ENCODE assay signal across 17 cellular contexts in genomic region chr15:78452485-78452884, GRCh38. TPM values are rescaled to one million over a fixed set of nuclear protein-coding genes. Genes with fewer than 3 reads are reported as not detected.
A peak's percentile ranks its signal among the peaks of the same experiment; 100 is the strongest.
DNase-seq lines count a peak whose midpoint lies in the region; ATAC-seq lines count a peak whose summit lies in the region.
"Had no signal": no experiment of that assay in that cellular context is flagged by ENCODE, and none has a peak within 500 bp of the region (broad histone marks: within the 10 kb centered on the region; RNA-seq: fewer than 3 reads in every experiment).

No MANE protein-coding gene starts in this region.

- no peak overlapping the region for H3K9ac ChIP-seq in Karpas-422 (ENCODE audit: low read length)
- H3K9ac ChIP-seq: GM23248 had no signal

- peaks cover 2 to 26% of the 10 kb centered on the region in 2 donors for H3K36me3 Mint-ChIP-seq in activated T-cell treated with anti-CD3 and anti-CD28 coated beads, Interleukin-2, amount 50 U/mL, for 72 hours (ENCODE audit: insufficient read depth in 2 of 2)
- peaks cover 16% of the 10 kb centered on the region for H3K36me3 Mint-ChIP-seq in activated T-cell treated with anti-CD3 and anti-CD28 coated beads, Interleukin-2, amount 50 U/mL, for 4 hours (ENCODE audit: insufficient read depth)
- H3K36me3 Mint-ChIP-seq in central memory CD8-positive, alpha-beta T cell (ENCODE audit: insufficient read depth) = peaks cover 21% of the 10 kb centered on the region
- H3K36me3 Mint-ChIP-seq in naive thymus-derived CD4-positive, alpha-beta T cell = peaks cover 0 to 21% (median 4%) of the 10 kb centered on the region in 5 donors

- peaks cover 52% of the 10 kb centered on the region for H3K4me1 ChIP-seq in Karpas-422 (ENCODE audit: low read length)
- H3K4me1 ChIP-seq in naive thymus-derived CD4-positive, alpha-beta T cell (ENCODE audit: control insufficient read depth in 2 of 2, insufficient read depth in 2 of 2, low read length in 2 of 2) = peaks cover 25 to 37% of the 10 kb centered on the region in 2 donors

- CTCF ChIA-PET in naive thymus-derived CD4-positive, alpha-beta T cell (lab: Charles Lee) = no interaction called here

- peak overlapping the region; percentile 42; the same call in 1 of the 2 replicates for H3K4me3 ChIP-seq in Karpas-422 (ENCODE audit: low read length)
- H3K4me3 ChIP-seq in naive thymus-derived CD4-positive, alpha-beta T cell (ENCODE audit: low read length) = no peak overlapping the region
- H3K4me3 ChIP-seq: GM23248, HAP-1, SJSA1 had no signal

- intact Hi-C loops in naive thymus-derived CD4-positive, alpha-beta T cell (cut with micrococcal nuclease) = no loop called here

- peaks cover 31% of the 10 kb centered on the region; the same call in 1 of the 2 replicates for H3K36me3 ChIP-seq in Karpas-422 (ENCODE audit: insufficient read depth, low read length)
- peaks cover 0 to 6% (median 4%) of the 10 kb centered on the region in 3 experiments for H3K36me3 ChIP-seq in naive thymus-derived CD4-positive, alpha-beta T cell (ENCODE audit: control insufficient read depth in 2 of 3, insufficient read depth in 3 of 3, low read length in 3 of 3)

- peaks cover 100% of the 10 kb centered on the region for H3K79me2 ChIP-seq in Karpas-422 (ENCODE audit: low read length)

- no peak for ATAC-seq in activated T-cell treated with anti-CD3 and anti-CD28 coated beads, Interleukin-2, amount 50 U/mL, for 72 hours (replicated peaks in 1 of 2)
- no peak for ATAC-seq in activated T-cell treated with anti-CD3 and anti-CD28 coated beads, Interleukin-2, amount 50 U/mL, for 4 hours
- no peak for ATAC-seq in central memory CD8-positive, alpha-beta T cell (replicated peaks; ENCODE audit: extremely low read depth, poor library complexity, severe bottlenecking)
- ATAC-seq in naive thymus-derived CD4-positive, alpha-beta T cell = no peak
- ATAC-seq: Right ventricle myocardium inferior had no signal

- peak overlapping the region; percentile 64 for H3K4me2 ChIP-seq in Karpas-422 (ENCODE audit: low read depth, low read length, poor library complexity, severe bottlenecking)

- H3K4me1 Mint-ChIP-seq in activated T-cell treated with anti-CD3 and anti-CD28 coated beads, Interleukin-2, amount 50 U/mL, for 72 hours (ENCODE audit: low read depth) = peaks cover 69% of the 10 kb centered on the region
- H3K4me1 Mint-ChIP-seq in activated T-cell treated with anti-CD3 and anti-CD28 coated beads, Interleukin-2, amount 50 U/mL, for 4 hours (ENCODE audit: low read depth) = peaks cover 76% of the 10 kb centered on the region
- peaks cover 89% of the 10 kb centered on the region for H3K4me1 Mint-ChIP-seq in central memory CD8-positive, alpha-beta T cell
- H3K4me1 Mint-ChIP-seq in naive thymus-derived CD4-positive, alpha-beta T cell = peaks cover 59 to 89% (median 85%) of the 10 kb centered on the region in 7 donors

- no peak overlapping the region for H3K4me3 Mint-ChIP-seq in activated T-cell treated with anti-CD3 and anti-CD28 coated beads, Interleukin-2, amount 50 U/mL, for 72 hours
- H3K4me3 Mint-ChIP-seq in activated T-cell treated with anti-CD3 and anti-CD28 coated beads, Interleukin-2, amount 50 U/mL, for 4 hours = no peak overlapping the region
- H3K4me3 Mint-ChIP-seq in central memory CD8-positive, alpha-beta T cell = no peak overlapping the region
- peak overlapping the region in 5 of 10 donors; percentile 10 to 46 (median 27) for H3K4me3 Mint-ChIP-seq in naive thymus-derived CD4-positive, alpha-beta T cell

- no peaks in the 10 kb centered on the region for H3K9me2 ChIP-seq in Karpas-422 (replicated peaks; ENCODE audit: insufficient read depth, low read length)

- no peak for DNase-seq in activated T-cell treated with anti-CD3 and anti-CD28 coated beads, Interleukin-2, amount 50 U/mL, for 72 hours
- DNase-seq in activated T-cell treated with anti-CD3 and anti-CD28 coated beads, Interleukin-2, amount 50 U/mL, for 4 hours = no peak
- no peak for DNase-seq in Karpas-422
- DNase-seq in central memory CD8-positive, alpha-beta T cell (ENCODE audit: low spot score in 2 of 2) = no peak
- no peak for DNase-seq in KG1 (lab: John Stamatoyannopoulos, UW)
- no peak for DNase-seq in naive thymus-derived CD4-positive, alpha-beta T cell
- DNase-seq in HuH-7.5 (ENCODE audit: low spot score) = no peak
- DNase-seq: GM23248, MV-4-11, NCI-H1105 treated with DMSO at 0.1 percent for 48 hours, NCI-H2029 treated with DMSO at 0.1 percent for 48 hours, NCI-H345, NCI-H524 treated with DMSO at 0.1 percent for 48 hours, OCI-M1 had no signal

- H3K9me3 Mint-ChIP-seq in activated T-cell treated with anti-CD3 and anti-CD28 coated beads, Interleukin-2, amount 50 U/mL, for 72 hours = no peaks in the 10 kb centered on the region
- H3K9me3 Mint-ChIP-seq in activated T-cell treated with anti-CD3 and anti-CD28 coated beads, Interleukin-2, amount 50 U/mL, for 4 hours = no peaks in the 10 kb centered on the region
- H3K9me3 Mint-ChIP-seq in central memory CD8-positive, alpha-beta T cell = no peaks in the 10 kb centered on the region
- H3K9me3 Mint-ChIP-seq in naive thymus-derived CD4-positive, alpha-beta T cell = no peaks in the 10 kb centered on the region

- peak overlapping the region; percentile 77 for H3K27ac ChIP-seq in Karpas-422 (ENCODE audit: low read length)
- no peak overlapping the region for H3K27ac ChIP-seq in naive thymus-derived CD4-positive, alpha-beta T cell (ENCODE audit: low read depth, low read length)
- H3K27ac ChIP-seq: GM23248, SJSA1 had no signal

- no peaks in the 10 kb centered on the region for H3K27me3 ChIP-seq in Karpas-422 (ENCODE audit: low read length)
- no peaks in the 10 kb centered on the region for H3K27me3 ChIP-seq in naive thymus-derived CD4-positive, alpha-beta T cell (ENCODE audit: control insufficient read depth in 2 of 2, insufficient read depth in 2 of 2, low read length in 2 of 2)

- H3K9me3 ChIP-seq in Karpas-422 (ENCODE audit: low read length) = no peaks in the 10 kb centered on the region
- H3K9me3 ChIP-seq in naive thymus-derived CD4-positive, alpha-beta T cell (ENCODE audit: control insufficient read depth in 2 of 3, low read length in 3 of 3) = no peaks in the 10 kb centered on the region
- H3K9me3 ChIP-seq: HAP-1, SJSA1 had no signal

- H4K20me1 ChIP-seq in Karpas-422 (ENCODE audit: insufficient read depth, low read depth, low read length) = peaks cover 19% of the 10 kb centered on the region; the same call in 1 of the 2 replicates

- H2AFZ ChIP-seq in Karpas-422 (ENCODE audit: low read length) = no peak overlapping the region
- H2AFZ ChIP-seq: GM23248 had no signal

- H3K27ac Mint-ChIP-seq in activated T-cell treated with anti-CD3 and anti-CD28 coated beads, Interleukin-2, amount 50 U/mL, for 72 hours = peak overlapping the region; percentile 43
- H3K27ac Mint-ChIP-seq in central memory CD8-positive, alpha-beta T cell (ENCODE audit: low read depth) = peak overlapping the region; percentile 58
- H3K27ac Mint-ChIP-seq in naive thymus-derived CD4-positive, alpha-beta T cell = peak overlapping the region in 3 of 9 donors; percentile 2 to 80 (median 48)

- no peaks in the 10 kb centered on the region for H3K27me3 Mint-ChIP-seq in activated T-cell treated with anti-CD3 and anti-CD28 coated beads, Interleukin-2, amount 50 U/mL, for 72 hours (ENCODE audit: low read depth)
- no peaks in the 10 kb centered on the region for H3K27me3 Mint-ChIP-seq in activated T-cell treated with anti-CD3 and anti-CD28 coated beads, Interleukin-2, amount 50 U/mL, for 4 hours (ENCODE audit: low read depth)
- no peaks in the 10 kb centered on the region for H3K27me3 Mint-ChIP-seq in central memory CD8-positive, alpha-beta T cell
- no peaks in the 10 kb centered on the region for H3K27me3 Mint-ChIP-seq in naive thymus-derived CD4-positive, alpha-beta T cell

- POLR2A ChIA-PET in naive thymus-derived CD4-positive, alpha-beta T cell (lab: Charles Lee) = interaction anchor here (1.3 kb wide), 1 partner anchor 15 kb away, joined by 3 read pairs; no protein-coding TSS in a partner anchor

RNA-seq across cellular contexts. Expression of gene IREB2, which starts 14.5 kb away (rescaled TPM):
- 10 to 100 TPM; 64.1 to 72.2 TPM for total RNA-seq in activated T-cell treated with anti-CD3 and anti-CD28 coated beads, Interleukin-2, amount 50 U/mL, for 72 hours
- total RNA-seq in activated T-cell treated with anti-CD3 and anti-CD28 coated beads, Interleukin-2, amount 50 U/mL, for 4 hours = 10 to 100 TPM; 56.1 to 72.7 (median 64.1) TPM
- total RNA-seq in Karpas-422 (2014; rRNA removed; shearing (Covaris generic); ENCODE audit: low replicate concordance) = 25.1 and 36.2 TPM in 2 replicates
- total RNA-seq in naive thymus-derived CD4-positive, alpha-beta T cell = 10 to 100 TPM; 64.1 to 79.8 (median 69.5) TPM
- polyA plus RNA-seq in naive thymus-derived CD4-positive, alpha-beta T cell = 10 to 100 TPM; 17.6 to 18.0 TPM

RNA-seq across cellular contexts. Expression of gene HYKK, which starts 54.9 kb away (rescaled TPM):
- total RNA-seq in activated T-cell treated with anti-CD3 and anti-CD28 coated beads, Interleukin-2, amount 50 U/mL, for 72 hours = 1 to 10 TPM; 2.8 to 2.9 TPM
- 1 to 10 TPM in 1 of 3 donors, under 1 TPM in 2; 0.58 to 1.2 (median 0.76) TPM for total RNA-seq in activated T-cell treated with anti-CD3 and anti-CD28 coated beads, Interleukin-2, amount 50 U/mL, for 4 hours
- total RNA-seq in Karpas-422 (2014; rRNA removed; shearing (Covaris generic); ENCODE audit: low replicate concordance) = 0.47 and 1.2 TPM in 2 replicates
- 1 to 10 TPM; 1.4 to 7.3 (median 3.1) TPM for total RNA-seq in naive thymus-derived CD4-positive, alpha-beta T cell
- polyA plus RNA-seq in naive thymus-derived CD4-positive, alpha-beta T cell = 10 to 100 TPM in 1 of 2 donors, 1 to 10 TPM in 1; 6.2 to 10.1 TPM
